In the genomic region with DNA sequence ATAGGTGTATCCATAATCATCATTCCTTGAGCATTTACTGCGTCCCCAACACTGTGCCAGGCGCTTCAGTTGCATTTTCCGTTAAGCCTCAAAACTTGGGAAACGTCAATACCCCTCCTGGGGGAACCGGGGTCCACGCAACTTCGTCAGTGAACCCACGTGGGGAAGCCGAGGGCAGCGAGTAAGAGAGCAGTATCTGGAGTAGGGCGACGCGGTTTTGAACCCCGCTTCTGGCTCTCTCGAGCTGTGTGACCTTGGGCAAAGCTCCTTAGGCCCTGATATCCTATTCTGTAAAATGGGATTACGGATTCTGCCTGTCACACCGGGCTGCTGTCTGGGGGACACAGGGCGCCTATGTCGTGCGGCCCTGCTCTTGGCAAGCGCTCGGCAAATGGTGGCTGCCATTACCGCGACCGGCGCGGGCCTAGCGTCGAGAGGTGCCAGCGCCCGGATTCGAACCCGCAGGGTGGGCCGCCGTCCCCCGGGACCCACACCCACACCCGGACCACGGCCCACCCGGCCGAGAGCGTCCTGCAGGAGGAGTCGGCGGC, we compare ENCODE assay signal across 8 cellular contexts. TPM values are rescaled to one million over a fixed set of nuclear protein-coding genes. Genes with fewer than 3 reads are reported as not detected.
DNase-seq lines count a peak whose midpoint lies in the region; ATAC-seq and TF ChIP-seq lines count a peak whose summit lies in the region.

No MANE protein-coding gene starts in this region.

- H3K27ac Mint-ChIP-seq in Caco-2 (ENCODE audit: unreplicated experiment) = no peak overlapping the region
- no peak overlapping the region for H3K27ac Mint-ChIP-seq in WTC11
- H3K27ac Mint-ChIP-seq in stimulated activated effector memory CD8-positive, alpha-beta T cell treated with anti-CD3 and anti-CD28 coated beads, Interleukin-12 subunit alpha, Interleukin-12 subunit beta, amount 100 ng/mL, for 72 hours = peak overlapping the region; percentile 100

- DNase-seq in Caco-2 (no peak), WTC11 (ENCODE audit: low spot score) (no peak), hepatocyte (ENCODE audit: low spot score) (no peak), ecto neural progenitor cell (ENCODE audit: low spot score) (no peak), erythroblast (lab: John Stamatoyannopoulos, UW) (no peak), AG08396 (ENCODE audit: low spot score) (no peak)
- no peak for DNase-seq in stimulated activated effector memory CD8-positive, alpha-beta T cell treated with anti-CD3 and anti-CD28 coated beads, Interleukin-12 subunit alpha, Interleukin-12 subunit beta, amount 100 ng/mL, for 72 hours (ENCODE audit: low spot score in 2 of 2)

- peaks cover 3% of the 10 kb centered on the region for H3K27me3 Mint-ChIP-seq in Caco-2 (ENCODE audit: insufficient read depth, unreplicated experiment)
- H3K27me3 Mint-ChIP-seq in WTC11 (ENCODE audit: low read depth) = peaks cover 7% of the 10 kb centered on the region; the same call in 1 of the 2 replicates

- H3K9me3 Mint-ChIP-seq in Caco-2 (ENCODE audit: unreplicated experiment) = no peaks in the 10 kb centered on the region
- no peaks in the 10 kb centered on the region for H3K9me3 Mint-ChIP-seq in WTC11
- no peaks in the 10 kb centered on the region for H3K9me3 Mint-ChIP-seq in stimulated activated effector memory CD8-positive, alpha-beta T cell treated with anti-CD3 and anti-CD28 coated beads, Interleukin-12 subunit alpha, Interleukin-12 subunit beta, amount 100 ng/mL, for 72 hours

- no peaks in the 10 kb centered on the region for H3K9me3 ChIP-seq in Caco-2
- H3K9me3 ChIP-seq in hepatocyte (ENCODE audit: low read depth) = no peaks in the 10 kb centered on the region

- H4K20me1 ChIP-seq in hepatocyte (ENCODE audit: insufficient read depth, poor library complexity, severe bottlenecking) = peaks cover 46% of the 10 kb centered on the region

- intact Hi-C loops in Caco-2 (cut with micrococcal nuclease; ENCODE audit: unreplicated experiment) = no loop called here

- H3K4me3 ChIP-seq in Caco-2 (ENCODE audit: low read depth, low read length) (peak overlapping the region; percentile 96), hepatocyte (peak overlapping the region; percentile 81)

- TF ChIP-seq POLR2A in erythroblast (IDR thresholded peaks at IDR 0.05; ENCODE audit: low read length) = no peak

- H3K36me3 Mint-ChIP-seq in Caco-2 (ENCODE audit: insufficient read depth, unreplicated experiment) (peaks cover 49% of the 10 kb centered on the region), WTC11 (peaks cover 35% of the 10 kb centered on the region)
- peaks cover 68% of the 10 kb centered on the region for H3K36me3 Mint-ChIP-seq in stimulated activated effector memory CD8-positive, alpha-beta T cell treated with anti-CD3 and anti-CD28 coated beads, Interleukin-12 subunit alpha, Interleukin-12 subunit beta, amount 100 ng/mL, for 72 hours

- peaks cover 5% of the 10 kb centered on the region for H3K36me3 ChIP-seq in Caco-2 (ENCODE audit: control insufficient read depth, insufficient read depth, low read length)
- peaks cover 4% of the 10 kb centered on the region for H3K36me3 ChIP-seq in hepatocyte (replicated peaks; ENCODE audit: insufficient read depth, low read depth)

- ATAC-seq in GM21737 (IDR thresholded peaks at IDR 0.05; ENCODE audit: unreplicated experiment) (peak; percentile 0), WTC11 (peak; percentile 0; the same call in 1 of the 2 replicates)
- ATAC-seq in stimulated activated effector memory CD8-positive, alpha-beta T cell treated with anti-CD3 and anti-CD28 coated beads, Interleukin-12 subunit alpha, Interleukin-12 subunit beta, amount 100 ng/mL, for 72 hours = no peak

- H3K27ac ChIP-seq in hepatocyte = peak overlapping the region; percentile 97

- peaks cover 23% of the 10 kb centered on the region for H3K4me1 Mint-ChIP-seq in Caco-2 (ENCODE audit: low read depth, unreplicated experiment)
- peaks cover 18% of the 10 kb centered on the region for H3K4me1 Mint-ChIP-seq in WTC11
- peaks cover 59% of the 10 kb centered on the region for H3K4me1 Mint-ChIP-seq in stimulated activated effector memory CD8-positive, alpha-beta T cell treated with anti-CD3 and anti-CD28 coated beads, Interleukin-12 subunit alpha, Interleukin-12 subunit beta, amount 100 ng/mL, for 72 hours

- H3K4me1 ChIP-seq in Caco-2 (0 out of 2 replicates have a peak, but pooled peaks cover 3% of the 10 kb centered on the region), hepatocyte (ENCODE audit: insufficient read depth) (peaks cover 17% of the 10 kb centered on the region)

- no peaks in the 10 kb centered on the region for H3K9me2 ChIP-seq in hepatocyte (replicated peaks; ENCODE audit: insufficient read depth)

- TF ChIP-seq CTCF in Caco-2 (IDR thresholded peaks at IDR 0.05; ENCODE audit: insufficient read depth in 1 of 2, low read depth in 1 of 2, low read length in 1 of 2, severe bottlenecking in 1 of 2, unreplicated experiment in 1 of 2) (no peak), WTC11 (IDR thresholded peaks at IDR 0.05) (no peak), hepatocyte (IDR thresholded peaks at IDR 0.05; ENCODE audit: poor library complexity) (peak; percentile 9)

- BruUV-seq in Caco-2 (replicated peaks; lab: Mats Ljungman, UMichigan) = no TSS peak

- POLR2A ChIA-PET in Caco-2 (lab: Charles Lee) (no interaction called here), WTC11 (lab: Charles Lee) (no interaction called here)

- peak overlapping the region; percentile 95 for H3K4me2 ChIP-seq in hepatocyte

- H3K27me3 ChIP-seq in Caco-2 (replicated peaks; ENCODE audit: control insufficient read depth, insufficient read depth, low read length) (no peaks in the 10 kb centered on the region), hepatocyte (no peaks in the 10 kb centered on the region)

- peak overlapping the region; percentile 85 for H3K4me3 Mint-ChIP-seq in Caco-2 (ENCODE audit: unreplicated experiment)
- peak overlapping the region; percentile 72 for H3K4me3 Mint-ChIP-seq in WTC11
- H3K4me3 Mint-ChIP-seq in stimulated activated effector memory CD8-positive, alpha-beta T cell treated with anti-CD3 and anti-CD28 coated beads, Interleukin-12 subunit alpha, Interleukin-12 subunit beta, amount 100 ng/mL, for 72 hours = peak overlapping the region; percentile 84

- CTCF ChIA-PET in Caco-2 (lab: Charles Lee) = interaction anchor here (1.2 to 1.8 kb wide), 2 partner anchors 96 to 127 kb away, joined by 3 to 9 read pairs; no protein-coding TSS in a partner anchor
- CTCF ChIA-PET in WTC11 (lab: Charles Lee) = interaction anchor here (0.6 to 4.4 kb wide), 13 partner anchors 8 to 242 kb away, joined by 3 to 34 read pairs (median 5); a partner anchor contains a TSS

- 6% methylated on average over 37 of the region's 43 CpGs for WGBS in hepatocyte (ENCODE audit: low lambda C conversion rate, missing lambda C conversion rate)

- H3K79me2 ChIP-seq in hepatocyte = peaks cover 48% of the 10 kb centered on the region

- H2AFZ ChIP-seq in hepatocyte = peak overlapping the region; percentile 66

TF ChIP-seq in WTC11, 78 proteins besides CTCF, POLR2A, EP300 and RAD21:
- TF ChIP-seq GRHL2 (CRISPR knock-in tag; IDR thresholded peaks at IDR 0.05; ENCODE audit: insufficient replicate concordance, severe bottlenecking) = no peak
- no peak for TF ChIP-seq ZNF671 (CRISPR knock-in tag; IDR thresholded peaks at IDR 0.05)
- TF ChIP-seq FOXJ3 (CRISPR knock-in tag; IDR thresholded peaks at IDR 0.05; ENCODE audit: borderline replicate concordance) = no peak
- no peak for TF ChIP-seq ZNF219 (CRISPR knock-in tag; IDR thresholded peaks at IDR 0.05; ENCODE audit: borderline replicate concordance)
- TF ChIP-seq ATF1 (CRISPR knock-in tag; IDR thresholded peaks at IDR 0.05) = no peak
- TF ChIP-seq, protein P1, sequence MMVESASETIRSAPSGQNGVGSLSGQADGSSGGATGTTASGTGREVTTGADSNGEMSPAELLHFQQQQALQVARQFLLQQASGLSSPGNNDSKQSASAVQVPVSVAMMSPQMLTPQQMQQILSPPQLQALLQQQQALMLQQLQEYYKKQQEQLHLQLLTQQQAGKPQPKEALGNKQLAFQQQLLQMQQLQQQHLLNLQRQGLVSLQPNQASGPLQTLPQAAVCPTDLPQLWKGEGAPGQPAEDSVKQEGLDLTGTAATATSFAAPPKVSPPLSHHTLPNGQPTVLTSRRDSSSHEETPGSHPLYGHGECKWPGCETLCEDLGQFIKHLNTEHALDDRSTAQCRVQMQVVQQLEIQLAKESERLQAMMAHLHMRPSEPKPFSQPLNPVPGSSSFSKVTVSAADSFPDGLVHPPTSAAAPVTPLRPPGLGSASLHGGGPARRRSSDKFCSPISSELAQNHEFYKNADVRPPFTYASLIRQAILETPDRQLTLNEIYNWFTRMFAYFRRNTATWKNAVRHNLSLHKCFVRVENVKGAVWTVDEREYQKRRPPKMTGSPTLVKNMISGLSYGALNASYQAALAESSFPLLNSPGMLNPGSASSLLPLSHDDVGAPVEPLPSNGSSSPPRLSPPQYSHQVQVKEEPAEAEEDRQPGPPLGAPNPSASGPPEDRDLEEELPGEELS (CRISPR knock-in tag; IDR thresholded peaks at IDR 0.05) = no peak

RNA-seq across cellular contexts. Expression of a gene that starts 0.6 kb away (rescaled TPM):
- 63.1 and 64.1 TPM in 2 replicates for total RNA-seq in Caco-2 (2022)
- 63.9 to 76.2 TPM (median 68.3 TPM) in 3 replicates for total RNA-seq in WTC11 (2021)
- total RNA-seq in hepatocyte = 28.0 and 54.0 TPM in 2 replicates
- polyA plus RNA-seq in hepatocyte = 34.0 and 44.1 TPM in 2 replicates
